Comparison of ENCODE assay signal across 34 cellular contexts in genomic region chr14:57875985-57876384, GRCh38. TPM values are rescaled to one million over a fixed set of nuclear protein-coding genes. Genes with fewer than 3 reads are reported as not detected.
"Had no signal": no experiment of that assay in that cellular context is flagged by ENCODE, and none has a peak within 500 bp of the region (broad histone marks: within the 10 kb centered on the region; RNA-seq: fewer than 3 reads in every experiment).

No MANE protein-coding gene starts in this region.

- H3K27me3 ChIP-seq: cardiac muscle cell had no signal

- DNase-seq: activated B cell treated with CpG ODN at 0.5 μM for 24 hours; activated CD4-positive, alpha-beta memory T cell treated with anti-CD3 and anti-CD28 coated beads for 36 hours; activated CD4-positive, alpha-beta T cell treated with anti-CD3 and anti-CD28 coated beads for 4 hours; activated CD4-positive, alpha-beta T cell treated with anti-CD3 and anti-CD28 coated beads, Interleukin-2, amount 10 ng/mL, durations not matched to agents 24 days and 14 days; activated CD4-positive, alpha-beta T cell treated with anti-CD3 and anti-CD28 coated beads, Interleukin-2, amount 50 U/mL, for 1 hour; activated CD4-positive, alpha-beta T cell treated with anti-CD3 and anti-CD28 coated beads, Interleukin-2, amount 50 U/mL, for 4 hours; activated CD4-positive, CD25-positive, alpha-beta regulatory T cell treated with anti-CD3 and anti-CD28 coated beads, Interleukin-2, amount 50 U/mL, for 72 hours; activated CD8-positive, alpha-beta memory T cell treated with anti-CD3 and anti-CD28 coated beads, Interleukin-2, amount 50 U/mL, for 4 hours; activated CD8-positive, alpha-beta T cell treated with anti-CD3 and anti-CD28 coated beads for 36 hours; activated effector memory CD4-positive, alpha-beta T cell treated with anti-CD3 and anti-CD28 coated beads, Interleukin-2, amount 50 U/mL, for 16 hours; activated gamma-delta T cell treated with Interleukin-2 at 50 U/mL for 16 hours; activated naive CD4-positive, alpha-beta T cell; activated naive CD4-positive, alpha-beta T cell treated with anti-CD3 and anti-CD28 coated beads for 36 hours; activated naive CD4-positive, alpha-beta T cell treated with anti-CD3 and anti-CD28 coated beads, Interleukin-2, amount 50 U/mL, for 16 hours; activated naive CD8-positive, alpha-beta T cell treated with anti-CD3 and anti-CD28 coated beads for 36 hours; activated T-cell treated with anti-CD3 and anti-CD28 coated beads for 4 hours; activated T-cell treated with anti-CD3 and anti-CD28 coated beads, Interleukin-2, amount 50 U/mL, for 1 hour; activated T-cell treated with anti-CD3 and anti-CD28 coated beads, Interleukin-2, amount 50 U/mL, for 4 hours; activated T-cell treated with anti-CD3 and anti-CD28 coated beads, Interleukin-2, amount 50 U/mL, for 72 hours; adrenal gland; amniotic stem cell; aorta; cerebellar nuclear complex; T-helper 2 cell; T-helper 9 cell had no signal

- FAIRE-seq: bronchial epithelial cell, TTC549 had no signal

- H3K4me3 ChIP-seq: adrenal gland, cardiac muscle cell had no signal

- H3K9me3 ChIP-seq: adrenal gland had no signal

- H3K36me3 ChIP-seq: adrenal gland, cardiac muscle cell had no signal

- H3K4me1 ChIP-seq: adrenal gland had no signal

- H3K27ac ChIP-seq: adrenal gland, cardiac muscle cell, VCaP had no signal

RNA-seq across cellular contexts. Expression of gene SLC35F4, which starts 10.1 kb away (rescaled TPM):
- total RNA-seq: activated B cell treated with CpG ODN at 0.5 μM for 24 hours; activated CD4-positive, alpha-beta memory T cell treated with anti-CD3 and anti-CD28 coated beads for 36 hours; activated CD4-positive, alpha-beta T cell treated with anti-CD3 and anti-CD28 coated beads, Interleukin-2, amount 10 ng/mL, durations not matched to agents 24 days and 14 days; activated CD8-positive, alpha-beta memory T cell treated with anti-CD3 and anti-CD28 coated beads for 36 hours; activated CD8-positive, alpha-beta T cell treated with anti-CD3 and anti-CD28 coated beads for 36 hours; activated naive CD4-positive, alpha-beta T cell treated with anti-CD3 and anti-CD28 coated beads for 36 hours; activated naive CD4-positive, alpha-beta T cell treated with anti-CD3 and anti-CD28 coated beads, Interleukin-2, amount 50 U/mL, for 72 hours; activated naive CD8-positive, alpha-beta T cell treated with anti-CD3 and anti-CD28 coated beads for 36 hours; activated T-cell treated with anti-CD3 and anti-CD28 coated beads, Interleukin-2, amount 50 U/mL, for 4 hours; activated T-cell treated with anti-CD3 and anti-CD28 coated beads, Interleukin-2, amount 50 U/mL, for 72 hours; activated T-helper 1 cell treated with anti-CD3 and anti-CD28 coated beads, Interleukin-12 subunit alpha, Interleukin-12 subunit beta, Interleukin-2, Interleukin-4 antibody, amounts not matched to agents 30 ng/mL and 10 ng/mL and 1 ng/mL, durations not matched to agents 14 hours and 24 hours and 36 hours; activated T-helper 17 cell treated with anti-CD3 and anti-CD28 coated beads, Interleukin-2, amount 50 U/mL, for 72 hours; adrenal gland; aorta; bronchial epithelial cell; cardiac muscle cell; chondrocyte had no signal
- polyA plus RNA-seq: adrenal gland, aorta had no signal
